16 cellular contexts compared by ENCODE assay signal in the genomic region with DNA sequence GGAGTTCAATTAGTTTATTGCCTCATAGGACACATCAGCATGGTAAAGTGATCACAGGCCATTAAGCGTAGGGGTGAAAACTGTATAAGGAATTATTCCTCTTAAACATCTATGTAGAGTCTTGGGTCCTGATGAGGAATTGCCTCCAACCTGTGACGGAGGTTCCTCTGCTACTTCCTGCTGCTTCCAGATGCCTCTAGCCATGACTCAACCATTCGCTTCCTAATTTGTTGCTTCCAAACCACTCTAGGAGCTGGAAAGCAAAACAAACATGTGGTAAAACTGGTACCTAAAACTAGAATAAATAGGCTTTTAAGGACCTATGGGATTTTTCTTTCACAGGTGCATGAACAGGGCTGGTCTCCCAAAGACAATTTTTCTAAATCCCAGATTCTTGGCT.
DNase-seq lines count a peak whose midpoint lies in the region; TF ChIP-seq lines count a peak whose summit lies in the region.
"Had no signal": no experiment of that assay in that cellular context is flagged by ENCODE, and none has a peak within 500 bp of the region (broad histone marks: within the 10 kb centered on the region; RNA-seq: fewer than 3 reads in every experiment).

No MANE protein-coding gene starts in this region.

- peaks cover 28% of the 10 kb centered on the region for H3K36me3 Mint-ChIP-seq in activated naive CD8-positive, alpha-beta T cell
- H3K36me3 Mint-ChIP-seq in activated naive CD8-positive, alpha-beta T cell treated with anti-CD3 and anti-CD28 coated beads for 36 hours = peaks cover 29% of the 10 kb centered on the region
- peaks cover 5% of the 10 kb centered on the region for H3K36me3 Mint-ChIP-seq in glutamatergic neuron (ENCODE audit: unreplicated experiment)
- peaks cover 13% of the 10 kb centered on the region for H3K36me3 Mint-ChIP-seq in type B pancreatic cell

- in situ Hi-C loops in astrocyte of the cerebellum (cut with HindIII; ENCODE audit: low sequenced_read_pairs) = no loop called here

- H3K27ac Mint-ChIP-seq in activated naive CD8-positive, alpha-beta T cell = peak overlapping the region; percentile 66
- no peak overlapping the region for H3K27ac Mint-ChIP-seq in activated naive CD8-positive, alpha-beta T cell treated with anti-CD3 and anti-CD28 coated beads for 36 hours
- peak overlapping the region; percentile 92 for H3K27ac Mint-ChIP-seq in glutamatergic neuron (ENCODE audit: unreplicated experiment)
- peak overlapping the region; percentile 9 for H3K27ac Mint-ChIP-seq in type B pancreatic cell
- H3K27ac Mint-ChIP-seq: dendritic cell treated with granulocyte-macrophage colony-stimulating factor and Interleukin-4, amounts not matched to agents 40 ng/mL and 50 ng/mL, for 4 days had no signal

- TF ChIP-seq POLR2A in vagina (IDR thresholded peaks at IDR 0.05) (no peak), suprapubic skin (IDR thresholded peaks at IDR 0.05) (no peak)

- H3K27me3 ChIP-seq in MG63 (no peaks in the 10 kb centered on the region), vagina (no peaks in the 10 kb centered on the region), suprapubic skin (no peaks in the 10 kb centered on the region)
- H3K27me3 ChIP-seq: hepatocyte had no signal

- H3K4me1 ChIP-seq in vagina = no peaks in the 10 kb centered on the region
- no peaks in the 10 kb centered on the region for H3K4me1 ChIP-seq in suprapubic skin

- H3K4me3 ChIP-seq in astrocyte of the cerebellum (ENCODE audit: low read depth, low read length) (no peak overlapping the region), MG63 (no peak overlapping the region), vagina (no peak overlapping the region), suprapubic skin (no peak overlapping the region)
- H3K4me3 ChIP-seq: hepatocyte had no signal

- H3K9me3 ChIP-seq in MG63 (peaks cover 2% of the 10 kb centered on the region; the same call in 1 of the 2 replicates), vagina (no peaks in the 10 kb centered on the region), suprapubic skin (no peaks in the 10 kb centered on the region)

- peaks cover 44% of the 10 kb centered on the region for H3K4me1 Mint-ChIP-seq in activated naive CD8-positive, alpha-beta T cell (ENCODE audit: low read depth)
- peaks cover 25% of the 10 kb centered on the region for H3K4me1 Mint-ChIP-seq in activated naive CD8-positive, alpha-beta T cell treated with anti-CD3 and anti-CD28 coated beads for 36 hours
- H3K4me1 Mint-ChIP-seq in glutamatergic neuron (ENCODE audit: low read depth, unreplicated experiment) = peaks cover 28% of the 10 kb centered on the region
- peaks cover 4% of the 10 kb centered on the region for H3K4me1 Mint-ChIP-seq in type B pancreatic cell (ENCODE audit: unreplicated experiment)

- H3K36me3 ChIP-seq in MG63 (no peaks in the 10 kb centered on the region), vagina (no peaks in the 10 kb centered on the region), suprapubic skin (no peaks in the 10 kb centered on the region)

- H3K4me3 Mint-ChIP-seq in activated naive CD8-positive, alpha-beta T cell = no peak overlapping the region
- H3K4me3 Mint-ChIP-seq in activated naive CD8-positive, alpha-beta T cell treated with anti-CD3 and anti-CD28 coated beads for 36 hours = no peak overlapping the region
- H3K4me3 Mint-ChIP-seq in glutamatergic neuron (ENCODE audit: unreplicated experiment) = peak overlapping the region; percentile 66
- no peak overlapping the region for H3K4me3 Mint-ChIP-seq in type B pancreatic cell
- H3K4me3 Mint-ChIP-seq: dendritic cell treated with granulocyte-macrophage colony-stimulating factor and Interleukin-4, amounts not matched to agents 40 ng/mL and 50 ng/mL, for 4 days had no signal

- TF ChIP-seq EP300 in suprapubic skin (IDR thresholded peaks at IDR 0.05) = no peak

- 84% methylated on average over 3 of the region's 3 CpGs for WGBS in suprapubic skin

- H3K27ac ChIP-seq in vagina (no peak overlapping the region), suprapubic skin (no peak overlapping the region)
- H3K27ac ChIP-seq: hepatocyte had no signal

- no peaks in the 10 kb centered on the region for H3K27me3 Mint-ChIP-seq in activated naive CD8-positive, alpha-beta T cell
- H3K27me3 Mint-ChIP-seq in activated naive CD8-positive, alpha-beta T cell treated with anti-CD3 and anti-CD28 coated beads for 36 hours = no peaks in the 10 kb centered on the region
- H3K27me3 Mint-ChIP-seq in glutamatergic neuron (ENCODE audit: unreplicated experiment) = no peaks in the 10 kb centered on the region
- no peaks in the 10 kb centered on the region for H3K27me3 Mint-ChIP-seq in type B pancreatic cell
- H3K27me3 Mint-ChIP-seq: dendritic cell treated with granulocyte-macrophage colony-stimulating factor and Interleukin-4, amounts not matched to agents 40 ng/mL and 50 ng/mL, for 4 days had no signal

- TF ChIP-seq CTCF in astrocyte of the cerebellum (IDR thresholded peaks at IDR 0.05; ENCODE audit: low read depth, low read length, missing control alignments) (no peak), glutamatergic neuron (IDR thresholded peaks at IDR 0.05; ENCODE audit: partially characterized antibody, unreplicated experiment) (no peak), type B pancreatic cell (conservative IDR thresholded peaks at IDR 0.05) (no peak), vagina (IDR thresholded peaks at IDR 0.05) (no peak), suprapubic skin (IDR thresholded peaks at IDR 0.05) (no peak)

- intact Hi-C loops in vagina (cut with DNase I) = no loop called here

- H3K9me3 Mint-ChIP-seq in activated naive CD8-positive, alpha-beta T cell (ENCODE audit: low read depth) = peaks cover 3% of the 10 kb centered on the region
- peaks cover 6% of the 10 kb centered on the region for H3K9me3 Mint-ChIP-seq in activated naive CD8-positive, alpha-beta T cell treated with anti-CD3 and anti-CD28 coated beads for 36 hours
- H3K9me3 Mint-ChIP-seq in glutamatergic neuron (ENCODE audit: unreplicated experiment) (peaks cover 1% of the 10 kb centered on the region), type B pancreatic cell (no peaks in the 10 kb centered on the region)

- no peak for DNase-seq in activated naive CD8-positive, alpha-beta T cell treated with anti-CD3 and anti-CD28 coated beads for 36 hours
- peak; percentile 38 for DNase-seq in astrocyte of the cerebellum (ENCODE audit: low read depth)
- DNase-seq in glutamatergic neuron = no peak
- no peak for DNase-seq in type B pancreatic cell (ENCODE audit: extremely low spot score, unreplicated experiment)
- no peak for DNase-seq in MG63
- no peak for DNase-seq in vagina (ENCODE audit: extremely low spot score in 2 of 2)
- DNase-seq in suprapubic skin (ENCODE audit: low spot score in 2 of 2) = no peak
- DNase-seq: left cardiac atrium; NCI-H187; RPMI8226; stimulated activated CD4-positive, alpha-beta T cell treated with anti-CD3 and anti-CD28 coated beads, Interleukin-12 subunit alpha, Interleukin-12 subunit beta, amount 100 ng/mL, for 4 hours; stimulated activated naive CD8-positive, alpha-beta T cell treated with anti-CD3 and anti-CD28 coated beads, Interleukin-15, Interleukin-2, amounts not matched to agents 100 U/mL and 50 U/mL, for 24 hours; SW 1271 had no signal
